30 cellular contexts compared by ENCODE assay signal in genomic region chr17:82779541-82779940, GRCh38.
"Had no signal": no experiment of that assay in that cellular context is flagged by ENCODE, and none has a peak within 500 bp of the region (broad histone marks: within the 10 kb centered on the region; RNA-seq: fewer than 3 reads in every experiment).

No MANE protein-coding gene starts in this region.

- H3K4me1 ChIP-seq: adrenal gland had no signal

- H3K4me3 ChIP-seq: adrenal gland, body of pancreas, esophagus muscularis mucosa had no signal

- H3K9me3 ChIP-seq: adrenal gland, body of pancreas, esophagus muscularis mucosa had no signal

- DNase-seq: activated B cell treated with CpG ODN at 0.5 μM for 24 hours; activated CD4-positive, alpha-beta memory T cell treated with anti-CD3 and anti-CD28 coated beads for 36 hours; activated CD4-positive, alpha-beta T cell treated with anti-CD3 and anti-CD28 coated beads for 36 hours; activated CD4-positive, alpha-beta T cell treated with anti-CD3 and anti-CD28 coated beads, Interleukin-2, amount 10 ng/mL, durations not matched to agents 24 days and 14 days; activated CD4-positive, CD25-positive, alpha-beta regulatory T cell treated with anti-CD3 and anti-CD28 coated beads, Interleukin-2, amount 50 U/mL, for 72 hours; activated CD8-positive, alpha-beta memory T cell treated with anti-CD3 and anti-CD28 coated beads, Interleukin-2, amount 10 ng/mL, durations not matched to agents 7 days and 5 days; activated CD8-positive, alpha-beta memory T cell treated with anti-CD3 and anti-CD28 coated beads, Interleukin-2, amount 50 U/mL, for 4 hours; activated CD8-positive, alpha-beta T cell treated with anti-CD3 and anti-CD28 coated beads, Interleukin-2, amount 10 ng/mL, durations not matched to agents 7 days and 5 days; activated effector memory CD4-positive, alpha-beta T cell treated with anti-CD3 and anti-CD28 coated beads, Interleukin-2, amount 50 U/mL, for 16 hours; activated naive CD4-positive, alpha-beta T cell treated with anti-CD3 and anti-CD28 coated beads for 36 hours; activated naive CD8-positive, alpha-beta T cell treated with anti-CD3 and anti-CD28 coated beads for 36 hours; activated naive CD8-positive, alpha-beta T cell treated with anti-CD3 and anti-CD28 coated beads, Interleukin-2, amount 50 U/mL, for 24 hours; activated T-cell treated with anti-CD3 and anti-CD28 coated beads, Interleukin-2, amount 50 U/mL, for 1 hour; activated T-cell treated with anti-CD3 and anti-CD28 coated beads, Interleukin-2, amount 50 U/mL, for 48 hours; adrenal gland; amygdala; aorta; body of pancreas; caudate nucleus; cortex of kidney; dermis blood vessel endothelial cell; effector CD4-positive, alpha-beta T cell; effector memory CD8-positive, alpha-beta T cell; erythroblast; foreskin melanocyte; head of caudate nucleus; T-helper 17 cell; T1000; WERI-Rb-1 had no signal

- ATAC-seq: activated CD4-positive, alpha-beta T cell treated with anti-CD3 and anti-CD28 coated beads for 36 hours; activated CD8-positive, alpha-beta memory T cell treated with anti-CD3 and anti-CD28 coated beads, Interleukin-2, amount 10 ng/mL, durations not matched to agents 7 days and 5 days; activated CD8-positive, alpha-beta T cell treated with anti-CD3 and anti-CD28 coated beads, Interleukin-2, amount 10 ng/mL, durations not matched to agents 7 days and 5 days; activated naive CD8-positive, alpha-beta T cell treated with anti-CD3 and anti-CD28 coated beads, Interleukin-2, amount 50 U/mL, for 24 hours; body of pancreas; effector memory CD8-positive, alpha-beta T cell; T-helper 17 cell had no signal

- H3K27ac ChIP-seq: body of pancreas, esophagus muscularis mucosa, WERI-Rb-1 had no signal

- H3K27me3 ChIP-seq: adrenal gland, body of pancreas, esophagus muscularis mucosa had no signal
